18 cellular contexts compared by ENCODE assay signal in the genomic region with DNA sequence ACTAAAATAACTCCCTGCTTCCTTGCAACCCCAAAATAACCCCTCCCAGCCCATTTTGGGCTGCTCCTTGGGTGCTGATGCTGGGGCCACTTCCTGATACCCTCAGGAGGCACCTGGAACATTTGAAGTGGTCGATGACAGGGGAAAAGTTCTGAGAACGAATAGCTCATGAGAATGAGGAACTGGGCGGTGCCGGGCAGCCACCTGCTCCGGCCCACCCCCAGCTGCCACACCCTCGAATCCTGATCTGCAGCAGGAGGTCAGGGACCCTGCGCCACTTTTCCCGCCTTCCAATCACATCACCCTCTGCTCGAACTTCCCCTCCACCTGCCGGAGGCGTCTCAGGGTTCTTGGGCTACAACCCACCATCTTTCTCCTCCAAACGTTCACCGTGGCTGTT. TPM values are rescaled to one million over a fixed set of nuclear protein-coding genes. Genes with fewer than 3 reads are reported as not detected.
DNase-seq lines count a peak whose midpoint lies in the region; ATAC-seq, FAIRE-seq and TF ChIP-seq lines count a peak whose summit lies in the region.
"Had no signal": no experiment of that assay in that cellular context is flagged by ENCODE, and none has a peak within 500 bp of the region (broad histone marks: within the 10 kb centered on the region; RNA-seq: fewer than 3 reads in every experiment).

No MANE protein-coding gene starts in this region.

- peak overlapping the region; percentile 92 for H3K27ac ChIP-seq in left ventricle myocardium inferior (replicated peaks)
- peak overlapping the region; percentile 34 for H3K27ac ChIP-seq in angular gyrus (ENCODE audit: low read depth, low read length)
- peak overlapping the region; percentile 3 for H3K27ac ChIP-seq in temporal lobe (ENCODE audit: low read depth, low read length)
- H3K27ac ChIP-seq: GM23248, HL-60, SK-N-MC had no signal

- H3K4me3 ChIP-seq in left ventricle myocardium inferior: no peak overlapping the region
- H3K4me3 ChIP-seq: GM12878, GM23248, SK-N-MC had no signal

- H3K36me3 ChIP-seq in left ventricle myocardium inferior: no peaks in the 10 kb centered on the region

- FAIRE-seq in GM12891 (lab: Jason Lieb, UNC): no peak
- FAIRE-seq: GM12878, GM19239 had no signal

- peaks cover 77% of the 10 kb centered on the region for H3K4me1 ChIP-seq in left ventricle myocardium inferior

- TF ChIP-seq CTCF in left ventricle myocardium inferior (IDR thresholded peaks at IDR 0.05; ENCODE audit: borderline replicate concordance): no peak

- no peaks in the 10 kb centered on the region for H3K27me3 ChIP-seq in left ventricle myocardium inferior (ENCODE audit: low read depth)

- ATAC-seq in left ventricle myocardium superior: no peak
- no peak for ATAC-seq in esophagus mucosa
- ATAC-seq in HG03565 (IDR thresholded peaks at IDR 0.05; ENCODE audit: unreplicated experiment): no peak
- ATAC-seq: GM12878 had no signal

- H3K9me3 ChIP-seq in left ventricle myocardium inferior (replicated peaks): no peaks in the 10 kb centered on the region

- intact Hi-C loops in left ventricle myocardium inferior (cut with micrococcal nuclease) (no loop called here), left ventricle myocardium superior (cut with micrococcal nuclease) (no loop called here)

- TF ChIP-seq POLR2A in GM12891 (IDR thresholded peaks at IDR 0.05; ENCODE audit: low read depth, low read length): no peak

- DNase-seq in left ventricle myocardium inferior (no peak), left ventricle myocardium superior (no peak), GM12891 (ENCODE audit: insufficient read length, low spot score) (no peak)
- DNase-seq: Calu3, GM23248, NCI-H1092, NCI-H187 had no signal

TF ChIP-seq in GM12891, 5 proteins besides CTCF, POLR2A, EP300 and RAD21:
- TF ChIP-seq POLR2AphosphoS5 (IDR thresholded peaks at IDR 0.05; ENCODE audit: low read depth, low read length) (no peak), TAF1 (IDR thresholded peaks at IDR 0.05; ENCODE audit: low read depth, low read length) (no peak), SPI1 (IDR thresholded peaks at IDR 0.05; ENCODE audit: low read depth, low read length) (0 out of 2 replicates have a peak, but pooled peaks have one; percentile 21), POU2F2 (IDR thresholded peaks at IDR 0.05; ENCODE audit: low read depth, low read length) (no peak), PAX5 (IDR thresholded peaks at IDR 0.05; ENCODE audit: insufficient read depth, low read length, severe bottlenecking) (no peak)
TF ChIP-seq in GM12891: peak in this region for 1.

RNA-seq across cellular contexts. Expression of a gene that starts 19.7 kb away (rescaled TPM):
- total RNA-seq in left ventricle myocardium inferior (47.7 TPM), left ventricle myocardium superior (58.0 TPM), temporal lobe (3.0 TPM), esophagus mucosa (0.76 TPM)
- polyA plus RNA-seq in GM12891 (2012; ENCODE audit: low read depth, missing spikeins): 0.01 TPM
- total RNA-seq: Calu3, G401, GM23248 had no signal
- polyA plus RNA-seq: AG04450, BJ, GM23248 had no signal

Comparison
In these comparisons a context has a peak if more than half of its experiments do, and no peak if none do; other contexts are left out.
1. H3K27ac ChIP-seq: peak in every context shown above with its lines; median percentile 92 in left ventricle myocardium inferior; 34 in angular gyrus; 3 in temporal lobe.
2. RNA of a gene that starts 19.7 kb away (total RNA-seq): 58.0 TPM in left ventricle myocardium superior (single experiment) and 47.7 TPM in left ventricle myocardium inferior (single experiment); 3.0 TPM in temporal lobe (single experiment) and 0.76 TPM in esophagus mucosa (single experiment); every median in the first group is over 10 times any median in the second.